Comparison of ENCODE assay signal across 8 cellular contexts in genomic region chr15:90234519-90234988, GRCh38. TPM values are rescaled to one million over a fixed set of nuclear protein-coding genes. Genes with fewer than 3 reads are reported as not detected.
DNase-seq lines count a peak whose midpoint lies in the region; ATAC-seq, FAIRE-seq and TF ChIP-seq lines count a peak whose summit lies in the region.

No MANE protein-coding gene starts in this region.

- TF ChIP-seq CTCF in KMS-11 (conservative IDR thresholded peaks at IDR 0.05; ENCODE audit: low read depth, low read length) (no peak), choroid plexus epithelial cell (conservative IDR thresholded peaks at IDR 0.05; ENCODE audit: low read depth, low read length) (no peak), D721Med (IDR thresholded peaks at IDR 0.05; ENCODE audit: insufficient read depth, missing control alignments) (no peak)

- peak overlapping the region; percentile 94 for H3K4me2 ChIP-seq in BLaER1
- H3K4me2 ChIP-seq in KMS-11: peak overlapping the region; percentile 73

- H3K36me3 ChIP-seq in BLaER1 (peaks cover 42% of the 10 kb centered on the region), KMS-11 (ENCODE audit: insufficient read depth) (no peaks in the 10 kb centered on the region)

- peak overlapping the region; percentile 79 for H3K9ac ChIP-seq in BLaER1
- peak overlapping the region; percentile 11; the same call in 1 of the 2 replicates for H3K9ac ChIP-seq in KMS-11

- peak overlapping the region; percentile 87 for H3K4me3 Mint-ChIP-seq in natural killer cell treated with Interleukin-12 subunit alpha and Interleukin-12 subunit beta and Interleukin-15 and Interleukin-18, amount 100 ng/mL, for 72 hours

- no peak for FAIRE-seq in D721Med (lab: Jason Lieb, UNC)

- H3K27ac ChIP-seq in BLaER1: peak overlapping the region; percentile 78
- H3K27ac ChIP-seq in KMS-11: no peak overlapping the region

- H4K20me1 ChIP-seq in BLaER1 (peaks cover 26% of the 10 kb centered on the region), KMS-11 (ENCODE audit: insufficient read depth) (no peaks in the 10 kb centered on the region)

- H3K27me3 Mint-ChIP-seq in natural killer cell treated with Interleukin-12 subunit alpha and Interleukin-12 subunit beta and Interleukin-15 and Interleukin-18, amount 100 ng/mL, for 72 hours: no peaks in the 10 kb centered on the region

- no peaks in the 10 kb centered on the region for H3K79me2 ChIP-seq in KMS-11 (ENCODE audit: insufficient read depth, low read depth)

- peak; percentile 35 for DNase-seq in choroid plexus epithelial cell (ENCODE audit: low read depth)
- DNase-seq in natural killer cell treated with Interleukin-12 subunit alpha and Interleukin-12 subunit beta and Interleukin-15 and Interleukin-18, amount 100 ng/mL, for 72 hours (ENCODE audit: low spot score): no peak
- DNase-seq in NCI-H2196 treated with DMSO at 0.1 percent for 48 hours (lab: John Stamatoyannopoulos, UW; ENCODE audit: unreplicated experiment): no peak
- no peak for DNase-seq in SW480 (ENCODE audit: low spot score)
- DNase-seq in D721Med (ENCODE audit: insufficient read length, low spot score): no peak

- peaks cover 4% of the 10 kb centered on the region for H3K36me3 Mint-ChIP-seq in natural killer cell treated with Interleukin-12 subunit alpha and Interleukin-12 subunit beta and Interleukin-15 and Interleukin-18, amount 100 ng/mL, for 72 hours

- no peak for ATAC-seq in natural killer cell treated with Interleukin-12 subunit alpha and Interleukin-12 subunit beta and Interleukin-15 and Interleukin-18, amount 100 ng/mL, for 72 hours
- ATAC-seq in GM21737 (IDR thresholded peaks at IDR 0.05; ENCODE audit: unreplicated experiment): no peak

- no peaks in the 10 kb centered on the region for H3K9me3 ChIP-seq in BLaER1

- H2AFZ ChIP-seq in KMS-11 (ENCODE audit: low read depth): peak overlapping the region; percentile 90

- H3K4me1 Mint-ChIP-seq in natural killer cell treated with Interleukin-12 subunit alpha and Interleukin-12 subunit beta and Interleukin-15 and Interleukin-18, amount 100 ng/mL, for 72 hours (ENCODE audit: low read depth in 2 of 2): peaks cover 35 to 40% of the 10 kb centered on the region in 2 donors

- H3K4me3 ChIP-seq in BLaER1 (peak overlapping the region; percentile 87), KMS-11 (IDR thresholded peaks at IDR 0.05; ENCODE audit: insufficient read depth, low read depth, low read length) (no peak overlapping the region), choroid plexus epithelial cell (ENCODE audit: low read depth, low read length) (peak overlapping the region; percentile 79)

- no peaks in the 10 kb centered on the region for H3K9me3 Mint-ChIP-seq in natural killer cell treated with Interleukin-12 subunit alpha and Interleukin-12 subunit beta and Interleukin-15 and Interleukin-18, amount 100 ng/mL, for 72 hours

- peak overlapping the region; percentile 56 to 82 for H3K27ac Mint-ChIP-seq in natural killer cell treated with Interleukin-12 subunit alpha and Interleukin-12 subunit beta and Interleukin-15 and Interleukin-18, amount 100 ng/mL, for 72 hours

- H3K27me3 ChIP-seq in BLaER1 (no peaks in the 10 kb centered on the region), KMS-11 (ENCODE audit: insufficient read depth, low read depth) (no peaks in the 10 kb centered on the region)

- H3K4me1 ChIP-seq in BLaER1 (peaks cover 45% of the 10 kb centered on the region), KMS-11 (ENCODE audit: low read depth, poor library complexity, severe bottlenecking) (peaks cover 16% of the 10 kb centered on the region)

RNA-seq across cellular contexts. Expression of gene GDPGP1, which starts 0.5 kb away (rescaled TPM):
- total RNA-seq in natural killer cell treated with Interleukin-12 subunit alpha and Interleukin-12 subunit beta and Interleukin-15 and Interleukin-18, amount 100 ng/mL, for 72 hours: 10 to 100 TPM in 1 of 2 donors, 1 to 10 TPM in 1; 9.6 to 10.0 TPM

RNA-seq across cellular contexts. Expression of gene CIB1, which starts 0.8 kb away (rescaled TPM):
- 100 to 1,000 TPM in 1 of 2 donors, 10 to 100 TPM in 1; 86.1 to 119 TPM for total RNA-seq in natural killer cell treated with Interleukin-12 subunit alpha and Interleukin-12 subunit beta and Interleukin-15 and Interleukin-18, amount 100 ng/mL, for 72 hours

RNA-seq across cellular contexts. Expression of gene TTLL13, which starts 14.8 kb away (rescaled TPM):
- total RNA-seq in natural killer cell treated with Interleukin-12 subunit alpha and Interleukin-12 subunit beta and Interleukin-15 and Interleukin-18, amount 100 ng/mL, for 72 hours: under 1 TPM in 1 of 2 donors, not detected in 1; 0.36 TPM

RNA-seq across cellular contexts. Expression of gene NGRN, which starts 30.9 kb away (rescaled TPM):
- 10 to 100 TPM; 22.8 to 36.5 TPM for total RNA-seq in natural killer cell treated with Interleukin-12 subunit alpha and Interleukin-12 subunit beta and Interleukin-15 and Interleukin-18, amount 100 ng/mL, for 72 hours

RNA-seq across cellular contexts. Expression of gene SEMA4B, which starts 33.4 kb away (rescaled TPM):
- 1 to 10 TPM; 9.2 to 9.7 TPM for total RNA-seq in natural killer cell treated with Interleukin-12 subunit alpha and Interleukin-12 subunit beta and Interleukin-15 and Interleukin-18, amount 100 ng/mL, for 72 hours
